Comparison of ENCODE assay signal across 17 cellular contexts in the genomic region with DNA sequence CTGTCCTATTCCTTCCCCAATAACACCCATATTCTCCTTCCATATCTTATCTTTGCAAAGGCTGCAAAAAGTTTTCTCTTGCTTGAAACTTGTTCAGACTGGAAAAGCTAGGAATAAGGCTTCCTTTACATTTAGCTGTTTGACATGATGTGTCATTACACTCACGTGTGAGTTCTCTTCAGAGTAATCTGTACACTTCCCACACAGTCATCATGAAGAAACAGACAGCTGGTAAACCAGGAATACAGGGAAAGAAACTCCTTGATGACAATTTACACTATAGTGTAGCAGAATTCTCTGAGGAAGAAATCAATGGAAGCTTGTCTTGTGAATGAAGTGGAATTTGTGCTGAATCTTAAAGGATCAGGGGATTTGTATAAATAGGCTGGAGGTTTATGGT.
"Had no signal": no experiment of that assay in that cellular context is flagged by ENCODE, and none has a peak within 500 bp of the region (broad histone marks: within the 10 kb centered on the region; RNA-seq: fewer than 3 reads in every experiment).

No MANE protein-coding gene starts in this region.

- DNase-seq: KBM-7, MG63, NCI-H1092 treated with DMSO at 0.1 percent for 48 hours, NCI-H1436, NCI-H187, NCI-H2029, NCI-H2081 treated with DMSO at 0.1 percent for 48 hours, NCI-H2171, NCI-H226, NCI-H446, NCI-H510A, NCI-H524 treated with DMSO at 0.1 percent for 48 hours, NCI-H69, NCI-H774, SHP77, SK-N-SH had no signal

- H3K27me3 ChIP-seq: MG63 had no signal

- H3K9me2 ChIP-seq: SK-N-SH had no signal

- H3K9ac ChIP-seq: SK-N-SH had no signal

- H3K36me3 ChIP-seq: MG63 had no signal

- H3K4me3 ChIP-seq: MG63 had no signal

- H3K27ac ChIP-seq: RWPE1 had no signal

- H3K4me2 ChIP-seq: SK-N-SH had no signal
